ENCODE assay signal across 30 cellular contexts in the genomic region with DNA sequence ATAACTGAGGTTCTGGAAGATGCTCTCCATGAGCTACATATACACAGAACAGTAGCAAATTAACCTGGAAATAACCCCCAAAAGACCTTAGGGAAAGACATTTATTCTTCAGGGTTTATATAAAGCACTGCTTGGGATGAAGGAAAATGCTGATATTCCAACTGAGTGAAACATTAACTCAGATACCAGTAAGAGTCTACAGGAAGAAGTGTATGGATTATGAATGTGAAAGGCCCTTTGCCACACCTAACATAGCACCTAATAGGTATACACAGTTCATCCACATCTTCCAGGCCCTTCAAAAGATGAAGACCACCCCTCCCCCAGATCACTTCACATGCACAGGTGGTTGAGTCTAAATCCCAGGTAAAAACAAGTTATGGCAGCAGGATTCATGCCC. TPM values are rescaled to one million over a fixed set of nuclear protein-coding genes. Genes with fewer than 3 reads are reported as not detected.
"Had no signal": no experiment of that assay in that cellular context is flagged by ENCODE, and none has a peak within 500 bp of the region (broad histone marks: within the 10 kb centered on the region; RNA-seq: fewer than 3 reads in every experiment).

No MANE protein-coding gene starts in this region.

- H3K9me3 Mint-ChIP-seq: activated CD4-positive, alpha-beta memory T cell treated with anti-CD3 and anti-CD28 coated beads, Interleukin-2, amount 10 ng/mL, durations not matched to agents 7 days and 5 days; activated naive CD8-positive, alpha-beta T cell treated with anti-CD3 and anti-CD28 coated beads for 36 hours had no signal

- H3K4me1 Mint-ChIP-seq: activated CD4-positive, alpha-beta memory T cell treated with anti-CD3 and anti-CD28 coated beads, Interleukin-2, amount 10 ng/mL, durations not matched to agents 7 days and 5 days; activated CD8-positive, alpha-beta memory T cell treated with anti-CD3 and anti-CD28 coated beads, Interleukin-2, amount 10 ng/mL, durations not matched to agents 7 days and 5 days; activated naive CD8-positive, alpha-beta T cell treated with anti-CD3 and anti-CD28 coated beads for 36 hours had no signal

- ATAC-seq: activated CD8-positive, alpha-beta memory T cell treated with anti-CD3 and anti-CD28 coated beads, Interleukin-2, amount 10 ng/mL, durations not matched to agents 7 days and 5 days had no signal

- H3K4me3 ChIP-seq: cardiac muscle cell had no signal

- H3K27me3 ChIP-seq: brain microvascular endothelial cell, cardiac muscle cell had no signal

- H3K36me3 Mint-ChIP-seq: activated CD8-positive, alpha-beta memory T cell treated with anti-CD3 and anti-CD28 coated beads, Interleukin-2, amount 10 ng/mL, durations not matched to agents 7 days and 5 days; activated naive CD8-positive, alpha-beta T cell treated with anti-CD3 and anti-CD28 coated beads for 36 hours had no signal

- H3K36me3 ChIP-seq: brain microvascular endothelial cell, cardiac muscle cell had no signal

- H3K27ac ChIP-seq: brain microvascular endothelial cell, cardiac muscle cell, VCaP had no signal

- DNase-seq: activated CD4-positive, alpha-beta memory T cell treated with anti-CD3 and anti-CD28 coated beads, Interleukin-2, amount 10 ng/mL, durations not matched to agents 7 days and 5 days; activated CD4-positive, alpha-beta T cell treated with anti-CD3 and anti-CD28 coated beads for 1 hour; activated CD4-positive, alpha-beta T cell treated with anti-CD3 and anti-CD28 coated beads for 48 hours; activated CD4-positive, CD25-positive, alpha-beta regulatory T cell; activated CD8-positive, alpha-beta memory T cell treated with anti-CD3 and anti-CD28 coated beads for 24 hours; activated CD8-positive, alpha-beta memory T cell treated with anti-CD3 and anti-CD28 coated beads, Interleukin-2, amount 10 ng/mL, durations not matched to agents 7 days and 5 days; activated CD8-positive, alpha-beta memory T cell treated with anti-CD3 and anti-CD28 coated beads, Interleukin-2, amount 50 U/mL, for 48 hours; activated effector memory CD4-positive, alpha-beta T cell treated with anti-CD3 and anti-CD28 coated beads, Interleukin-2, amount 50 U/mL, for 16 hours; activated naive CD4-positive, alpha-beta T cell; activated naive CD4-positive, alpha-beta T cell treated with anti-CD3 and anti-CD28 coated beads, Interleukin-2, amount 50 U/mL, for 16 hours; activated naive CD8-positive, alpha-beta T cell treated with anti-CD3 and anti-CD28 coated beads for 36 hours; activated T-cell treated with anti-CD3 and anti-CD28 coated beads, Interleukin-2, amount 50 U/mL, for 48 hours; amniotic stem cell; aorta; brain microvascular endothelial cell; Karpas-422; KBM-7; NCI-H1105 treated with DMSO at 0.1 percent for 48 hours; NCI-H1436; NCI-H1694 treated with DMSO at 0.1 percent for 48 hours; NCI-H2029; NCI-H345; NCI-H524 treated with DMSO at 0.1 percent for 48 hours; Right ventricle myocardium superior; SW 1271; T-helper 1 cell; T-helper 2 cell; T-helper 9 cell had no signal

- H3K4me3 Mint-ChIP-seq: activated CD4-positive, alpha-beta memory T cell treated with anti-CD3 and anti-CD28 coated beads, Interleukin-2, amount 10 ng/mL, durations not matched to agents 7 days and 5 days; activated CD8-positive, alpha-beta memory T cell treated with anti-CD3 and anti-CD28 coated beads, Interleukin-2, amount 10 ng/mL, durations not matched to agents 7 days and 5 days; activated naive CD8-positive, alpha-beta T cell treated with anti-CD3 and anti-CD28 coated beads for 36 hours had no signal

- H3K27ac Mint-ChIP-seq: activated CD4-positive, alpha-beta memory T cell treated with anti-CD3 and anti-CD28 coated beads, Interleukin-2, amount 10 ng/mL, durations not matched to agents 7 days and 5 days; activated CD8-positive, alpha-beta memory T cell treated with anti-CD3 and anti-CD28 coated beads, Interleukin-2, amount 10 ng/mL, durations not matched to agents 7 days and 5 days; activated naive CD8-positive, alpha-beta T cell treated with anti-CD3 and anti-CD28 coated beads for 36 hours had no signal

RNA-seq across cellular contexts. Expression of gene MYO5B, which starts 50.4 kb away (rescaled TPM):
- total RNA-seq: activated CD4-positive, alpha-beta memory T cell treated with anti-CD3 and anti-CD28 coated beads, Interleukin-2, amount 10 ng/mL, durations not matched to agents 7 days and 5 days had no signal
